8 cellular contexts compared by ENCODE assay signal in genomic region chr9:100352727-100353505, GRCh38. TPM values are rescaled to one million over a fixed set of nuclear protein-coding genes. Genes with fewer than 3 reads are reported as not detected.
DNase-seq lines count a peak whose midpoint lies in the region; ATAC-seq and TF ChIP-seq lines count a peak whose summit lies in the region.

Gene TEX10, minus strand, starts transcription at chr9:100352942. Its CDS starts 3,579 bp downstream, at chr9:100349363.

- H3K36me3 ChIP-seq in adipocyte (ENCODE audit: control insufficient read depth, insufficient read depth, low read length, severe bottlenecking), result no peaks in the 10 kb centered on the region
- no peaks in the 10 kb centered on the region for H3K36me3 ChIP-seq in heart left ventricle
- no peaks in the 10 kb centered on the region for H3K36me3 ChIP-seq in transverse colon

- H3K9ac ChIP-seq in adipocyte (ENCODE audit: low read length), result peak within 1 kb of the TSS; percentile 91

- TF ChIP-seq EP300 in transverse colon (IDR thresholded peaks at IDR 0.05; ENCODE audit: low read depth), result no peak

- H3K4me1 ChIP-seq in adipocyte (ENCODE audit: control insufficient read depth, insufficient read depth, low read length) (peaks cover 23% of the 10 kb centered on the region), heart left ventricle (peaks cover 0 to 28% (median 12%) of the 10 kb centered on the region in 12 donors), transverse colon (peaks cover 5 to 27% (median 10%) of the 10 kb centered on the region in 4 donors)

- no peaks in the 10 kb centered on the region for H3K27me3 ChIP-seq in adipocyte (replicated peaks; ENCODE audit: control insufficient read depth, insufficient read depth, low read length)
- no peaks in the 10 kb centered on the region for H3K27me3 ChIP-seq in heart left ventricle
- no peaks in the 10 kb centered on the region for H3K27me3 ChIP-seq in transverse colon

- in situ Hi-C loops in transverse colon (cut with MboI; ENCODE audit: low pct_ligation_motif_present in 1 of 4, low pct_unique_long_range_greater_than_20kb in 1 of 4, low sequenced_read_pairs in 3 of 4), result loop anchor here in 1 of 4 donors (10.0 kb wide), 1 partner anchor 62 kb away; no protein-coding TSS in a partner anchor

- DNase-seq in NCI-H1417 (lab: John Stamatoyannopoulos, UW) (peak; percentile 81 to 96 (median 96)), T follicular helper cell (ENCODE audit: low read depth) (peak; percentile 80), adipocyte (ENCODE audit: low read depth) (peak; percentile 96), heart left ventricle (peak; percentile 89 to 94 (median 90)), pons (ENCODE audit: low spot score) (peak; percentile 78), transverse colon (peak; percentile 91)

- H3K9me3 ChIP-seq in adipocyte (ENCODE audit: control insufficient read depth, low read length), result no peaks in the 10 kb centered on the region
- H3K9me3 ChIP-seq in heart left ventricle, result no peaks in the 10 kb centered on the region
- H3K9me3 ChIP-seq in transverse colon, result no peaks in the 10 kb centered on the region

- H3K27ac ChIP-seq in heart left ventricle (peak within 1 kb of the TSS; percentile 46 to 90 (median 82)), transverse colon (peak within 1 kb of the TSS; percentile 79 to 89 (median 88))

- H3K4me3 ChIP-seq in GM12875 (ENCODE audit: low read depth, low read length) (peak within 1 kb of the TSS; percentile 77), adipocyte (ENCODE audit: low read length) (peak within 1 kb of the TSS; percentile 96), heart left ventricle (peak within 1 kb of the TSS; percentile 80 to 99 (median 96)), transverse colon (peak within 1 kb of the TSS; percentile 49 to 99 (median 90))

- no peak for TF ChIP-seq CTCF in GM12875 (IDR thresholded peaks at IDR 0.05; ENCODE audit: borderline replicate concordance, insufficient read depth, low read depth, low read length)
- TF ChIP-seq CTCF in heart left ventricle (IDR thresholded peaks at IDR 0.05), result no peak
- no peak for TF ChIP-seq CTCF in transverse colon (IDR thresholded peaks at IDR 0.05)

- intact Hi-C loops in heart left ventricle (cut with DNase I), result loop anchor here in 9 of 10 donors (2.0 to 10.0 kb wide), 7 partner anchors 58 to 244 kb away; partner anchors contain the start of gene MSANTD3 (in 7 of the 9)
- intact Hi-C loops in transverse colon (cut with DNase I; ENCODE audit: low total_unique reads), result loop anchor here (10.0 kb wide), 1 partner anchor 82 kb away; no protein-coding TSS in a partner anchor

- TF ChIP-seq POLR2A in heart left ventricle (IDR thresholded peaks at IDR 0.05) (peak in 1 of 2 donors; percentile 66), transverse colon (IDR thresholded peaks at IDR 0.05) (peak; percentile 56)

- ATAC-seq in HG02763 (IDR thresholded peaks at IDR 0.05; ENCODE audit: unreplicated experiment) (peak; percentile 85), heart left ventricle (peak; percentile 93 to 98 (median 98))

- WGBS in heart left ventricle, 4 donors, result 0 to 1% (median 0%) methylated on average over 18 to 53 of the region's 53 CpGs
- 0 to 1% methylated on average over 1 to 20 of the region's 53 CpGs for WGBS in transverse colon (ENCODE audit: low coverage in 1 of 2), 2 donors

RNA-seq across cellular contexts. Expression of gene TEX10, which starts in this region (rescaled TPM):
- total RNA-seq in heart left ventricle, result 10 to 100 TPM in 2 of 9 donors, 1 to 10 TPM in 7; 6.4 to 10.6 (median 9.2) TPM
- 1 to 10 TPM; 2.7 to 9.1 TPM for polyA plus RNA-seq in heart left ventricle
- 10 to 100 TPM in 3 of 4 donors, 1 to 10 TPM in 1; 8.7 to 16.8 (median 13.0) TPM for total RNA-seq in transverse colon

Comparison
In these comparisons a context has a peak if more than half of its experiments do, and no peak if none do; other contexts are left out.
1. Peak in every context shown above with its lines: DNase-seq, ATAC-seq, H3K4me3 ChIP-seq and H3K27ac ChIP-seq.